Comparison of ENCODE assay signal across 15 cellular contexts in the genomic region with DNA sequence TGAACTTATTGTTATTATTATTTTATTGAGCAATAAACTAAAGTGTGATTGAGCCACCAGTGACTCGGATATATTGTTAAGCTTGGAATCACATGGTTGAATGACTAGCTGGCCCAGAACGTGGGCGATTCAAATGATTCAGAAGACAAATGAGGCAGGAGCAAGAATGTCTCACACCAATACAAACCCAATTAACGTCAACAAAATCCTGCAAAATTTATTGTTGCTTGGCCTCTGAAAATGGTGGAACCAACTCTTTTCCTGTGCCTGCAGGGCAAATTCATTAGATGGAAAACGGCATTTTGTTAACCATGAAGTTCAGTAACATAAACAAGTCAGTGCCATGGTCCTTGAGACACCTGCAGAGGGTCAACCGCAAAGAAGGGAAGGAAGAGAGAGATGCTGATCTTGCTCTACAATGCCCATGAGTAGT.
DNase-seq lines count a peak whose midpoint lies in the region; ATAC-seq and TF ChIP-seq lines count a peak whose summit lies in the region.
"Had no signal": no experiment of that assay in that cellular context is flagged by ENCODE, and none has a peak within 500 bp of the region (broad histone marks: within the 10 kb centered on the region; RNA-seq: fewer than 3 reads in every experiment).

No MANE protein-coding gene starts in this region.

- ATAC-seq in stimulated activated effector memory CD8-positive, alpha-beta T cell treated with anti-CD3 and anti-CD28 coated beads, Interleukin-12 subunit alpha, Interleukin-12 subunit beta, amount 100 ng/mL, for 72 hours, result no peak
- no peak for ATAC-seq in GM21423 (IDR thresholded peaks at IDR 0.05; ENCODE audit: unreplicated experiment)

- CTCF ChIA-PET in RWPE1 (lab: Yijun Ruan, JAX), result no interaction called here

- H3K36me3 Mint-ChIP-seq in activated T-cell treated with anti-CD3 and anti-CD28 coated beads, Interleukin-2, amount 50 U/mL, for 24 hours (ENCODE audit: low read depth), result no peaks in the 10 kb centered on the region
- H3K36me3 Mint-ChIP-seq in stimulated activated effector memory CD8-positive, alpha-beta T cell treated with anti-CD3 and anti-CD28 coated beads, Interleukin-12 subunit alpha, Interleukin-12 subunit beta, amount 100 ng/mL, for 72 hours, result no peaks in the 10 kb centered on the region

- DNase-seq in activated T-cell treated with anti-CD3 and anti-CD28 coated beads, Interleukin-2, amount 50 U/mL, for 24 hours, result no peak
- DNase-seq in activated T-cell treated with anti-CD3 and anti-CD28 coated beads, Interleukin-2, amount 50 U/mL, for 48 hours, result no peak
- DNase-seq in RWPE1 (ENCODE audit: low spot score) (peak; percentile 37), fibroblast of gingiva (ENCODE audit: low read depth) (peak; percentile 70), hypothalamus (lab: John Stamatoyannopoulos, UW) (no peak), SIG-M5 treated with dmso at 0.1 percent for 504 hours (lab: John Stamatoyannopoulos, UW; ENCODE audit: unreplicated experiment) (no peak)
- no peak for DNase-seq in stimulated activated effector memory CD8-positive, alpha-beta T cell treated with anti-CD3 and anti-CD28 coated beads, Interleukin-12 subunit alpha, Interleukin-12 subunit beta, amount 100 ng/mL, for 72 hours (ENCODE audit: low spot score in 2 of 2)
- DNase-seq: activated B cell treated with CpG ODN at 0.5 μM for 24 hours, AML-193, DMS79, NCI-H1417, NCI-H524 had no signal

- H3K27ac ChIP-seq in RWPE1, result no peak overlapping the region
- H3K27ac ChIP-seq: cardiac muscle cell, SJSA1 had no signal

- peak overlapping the region; percentile 95 for H3K27ac Mint-ChIP-seq in activated T-cell treated with anti-CD3 and anti-CD28 coated beads, Interleukin-2, amount 50 U/mL, for 24 hours
- H3K27ac Mint-ChIP-seq in stimulated activated effector memory CD8-positive, alpha-beta T cell treated with anti-CD3 and anti-CD28 coated beads, Interleukin-12 subunit alpha, Interleukin-12 subunit beta, amount 100 ng/mL, for 72 hours, result peak overlapping the region; percentile 36
- H3K27ac Mint-ChIP-seq: activated B cell treated with CpG ODN at 0.5 μM for 24 hours had no signal

- H3K4me3 Mint-ChIP-seq in activated T-cell treated with anti-CD3 and anti-CD28 coated beads, Interleukin-2, amount 50 U/mL, for 24 hours, result no peak overlapping the region
- H3K4me3 Mint-ChIP-seq in stimulated activated effector memory CD8-positive, alpha-beta T cell treated with anti-CD3 and anti-CD28 coated beads, Interleukin-12 subunit alpha, Interleukin-12 subunit beta, amount 100 ng/mL, for 72 hours, result no peak overlapping the region
- H3K4me3 Mint-ChIP-seq: activated B cell treated with CpG ODN at 0.5 μM for 24 hours had no signal

- POLR2A ChIA-PET in RWPE1 (lab: Yijun Ruan, JAX; ENCODE audit: low non-redundant PET), result no interaction called here

- peaks cover 8% of the 10 kb centered on the region for H3K9me3 Mint-ChIP-seq in activated T-cell treated with anti-CD3 and anti-CD28 coated beads, Interleukin-2, amount 50 U/mL, for 24 hours
- peaks cover 2% of the 10 kb centered on the region for H3K9me3 Mint-ChIP-seq in stimulated activated effector memory CD8-positive, alpha-beta T cell treated with anti-CD3 and anti-CD28 coated beads, Interleukin-12 subunit alpha, Interleukin-12 subunit beta, amount 100 ng/mL, for 72 hours
- H3K9me3 Mint-ChIP-seq: activated B cell treated with CpG ODN at 0.5 μM for 24 hours had no signal

- peaks cover 30% of the 10 kb centered on the region for H3K4me1 Mint-ChIP-seq in activated T-cell treated with anti-CD3 and anti-CD28 coated beads, Interleukin-2, amount 50 U/mL, for 24 hours (ENCODE audit: low read depth)
- peaks cover 16% of the 10 kb centered on the region for H3K4me1 Mint-ChIP-seq in stimulated activated effector memory CD8-positive, alpha-beta T cell treated with anti-CD3 and anti-CD28 coated beads, Interleukin-12 subunit alpha, Interleukin-12 subunit beta, amount 100 ng/mL, for 72 hours

- H3K27me3 Mint-ChIP-seq in activated T-cell treated with anti-CD3 and anti-CD28 coated beads, Interleukin-2, amount 50 U/mL, for 24 hours, result peaks cover 34% of the 10 kb centered on the region

- no peak for TF ChIP-seq CTCF in RWPE1 (conservative IDR thresholded peaks at IDR 0.05; ENCODE audit: low read depth)

Comparison
In these comparisons a context has a peak if more than half of its experiments do, and no peak if none do; other contexts are left out.
1. DNase-seq: peak in RWPE1 (single experiment) and fibroblast of gingiva (single experiment); none in activated T-cell treated with anti-CD3 and anti-CD28 coated beads, Interleukin-2, amount 50 U/mL, for 24 hours (single experiment), activated T-cell treated with anti-CD3 and anti-CD28 coated beads, Interleukin-2, amount 50 U/mL, for 48 hours (0 of 2), stimulated activated effector memory CD8-positive, alpha-beta T cell treated with anti-CD3 and anti-CD28 coated beads, Interleukin-12 subunit alpha, Interleukin-12 subunit beta, amount 100 ng/mL, for 72 hours (0 of 2), hypothalamus (0 of 51) and SIG-M5 treated with dmso at 0.1 percent for 504 hours (single experiment).